In the genomic region with DNA sequence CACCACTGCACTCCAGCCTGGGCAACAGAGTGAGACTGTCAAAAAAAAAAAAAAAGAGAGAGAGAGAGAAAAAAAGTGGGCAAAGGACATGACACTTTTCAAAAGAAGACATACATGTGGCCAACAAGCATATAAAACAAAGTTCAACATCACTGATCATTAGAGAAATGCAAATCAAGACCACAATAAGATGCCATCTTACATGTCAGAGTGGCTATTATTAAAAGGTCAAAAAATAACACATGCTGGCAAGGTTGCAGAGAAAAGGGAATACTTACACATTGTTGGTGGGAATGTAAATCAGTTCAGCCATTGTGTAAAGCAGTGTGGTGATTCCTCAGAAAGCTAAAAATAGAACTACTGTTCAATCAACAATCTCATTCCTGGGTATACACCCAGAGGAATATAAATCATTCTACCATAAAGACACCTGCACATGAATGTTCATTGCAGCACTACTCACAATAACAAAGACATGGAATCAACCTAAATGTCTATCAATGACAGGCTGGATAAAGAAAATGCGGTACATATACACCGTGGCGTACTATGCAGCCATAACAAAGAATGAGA, we compare ENCODE assay signal across 32 cellular contexts.
"Had no signal": no experiment of that assay in that cellular context is flagged by ENCODE, and none has a peak within 500 bp of the region (broad histone marks: within the 10 kb centered on the region; RNA-seq: fewer than 3 reads in every experiment).

No MANE protein-coding gene starts in this region.

- H3K27me3 ChIP-seq: dorsolateral prefrontal cortex had no signal

- H3K4me3 ChIP-seq: coronary artery, dorsolateral prefrontal cortex, heart left ventricle had no signal

- H3K4me1 Mint-ChIP-seq: activated T-helper 17 cell treated with anti-CD3 and anti-CD28 coated beads, Interleukin-2, amount 50 U/mL, for 72 hours; endodermal cell had no signal

- DNase-seq: activated B cell treated with CpG ODN at 0.5 μM for 24 hours; activated CD4-positive, alpha-beta T cell treated with anti-CD3 and anti-CD28 coated beads for 48 hours; activated CD4-positive, alpha-beta T cell treated with anti-CD3 and anti-CD28 coated beads, Interleukin-2, amount 50 U/mL, for 1 hour; activated CD4-positive, alpha-beta T cell treated with anti-CD3 and anti-CD28 coated beads, Interleukin-2, amount 50 U/mL, for 48 hours; activated CD8-positive, alpha-beta T cell treated with anti-CD3 and anti-CD28 coated beads for 36 hours; activated effector memory CD4-positive, alpha-beta T cell treated with Interleukin-2 at 50 U/mL for 16 hours; activated gamma-delta T cell treated with Interleukin-2 at 50 U/mL for 16 hours; activated naive CD4-positive, alpha-beta T cell treated with anti-CD3 and anti-CD28 coated beads, Interleukin-2, amount 50 U/mL, for 16 hours; activated naive CD4-positive, alpha-beta T cell treated with Interleukin-2 at 50 U/mL for 16 hours; activated T-cell treated with anti-CD3 and anti-CD28 coated beads, Interleukin-2, amount 50 U/mL, for 4 hours; amniotic stem cell; anterior cingulate cortex; brain microvascular endothelial cell; dorsolateral prefrontal cortex; effector memory CD4-positive, alpha-beta T cell; endodermal cell; foreskin fibroblast; heart left ventricle; T1000; WERI-Rb-1 had no signal

- H3K27me3 Mint-ChIP-seq: activated CD8-positive, alpha-beta T cell treated with anti-CD3 and anti-CD28 coated beads for 36 hours; activated naive CD8-positive, alpha-beta T cell; activated T-helper 17 cell treated with anti-CD3 and anti-CD28 coated beads, Interleukin-2, amount 50 U/mL, for 72 hours; dendritic cell treated with granulocyte-macrophage colony-stimulating factor and Interleukin-4, amounts not matched to agents 40 ng/mL and 50 ng/mL, for 4 days had no signal

- H3K27ac Mint-ChIP-seq: activated B cell treated with CpG ODN at 0.5 μM for 24 hours; activated CD8-positive, alpha-beta T cell treated with anti-CD3 and anti-CD28 coated beads for 36 hours; activated T-helper 17 cell treated with anti-CD3 and anti-CD28 coated beads, Interleukin-2, amount 50 U/mL, for 72 hours; dendritic cell treated with granulocyte-macrophage colony-stimulating factor and Interleukin-4, amounts not matched to agents 40 ng/mL and 50 ng/mL, for 4 days; endodermal cell; T-helper 1 cell treated with Interleukin-12 subunit alpha and Interleukin-12 subunit beta and Interleukin-4 antibody, amounts not matched to agents 30 μg/mL and 1 μg/mL, for 36 hours; T-helper 2 cell treated with Interferon-gamma antibody and Interleukin-4, amounts not matched to agents 5 μg/mL and 100 μg/mL, for 36 hours had no signal

- H3K36me3 ChIP-seq: brain microvascular endothelial cell, heart left ventricle, WERI-Rb-1 had no signal

- ATAC-seq: activated CD4-positive, CD25-positive, alpha-beta regulatory T cell treated with anti-CD3 and anti-CD28 coated beads, Interleukin-2, amount 50 U/mL, for 24 hours; activated CD8-positive, alpha-beta T cell treated with anti-CD3 and anti-CD28 coated beads for 36 hours; activated T-cell treated with anti-CD3 and anti-CD28 coated beads, Interleukin-2, amount 50 U/mL, for 4 hours; activated T-helper 17 cell treated with anti-CD3 and anti-CD28 coated beads, Interleukin-2, amount 50 U/mL, for 72 hours; esophagus mucosa; heart left ventricle had no signal

- H3K4me1 ChIP-seq: heart left ventricle had no signal

- H3K27ac ChIP-seq: brain microvascular endothelial cell, coronary artery, dorsolateral prefrontal cortex, heart left ventricle, WERI-Rb-1 had no signal

- H3K4me3 Mint-ChIP-seq: activated B cell treated with CpG ODN at 0.5 μM for 24 hours; activated CD8-positive, alpha-beta T cell treated with anti-CD3 and anti-CD28 coated beads for 36 hours; activated naive CD8-positive, alpha-beta T cell; activated T-cell treated with anti-CD3 and anti-CD28 coated beads, Interleukin-2, amount 50 U/mL, for 4 hours; activated T-helper 17 cell treated with anti-CD3 and anti-CD28 coated beads, Interleukin-2, amount 50 U/mL, for 72 hours; central memory CD8-positive, alpha-beta T cell; dendritic cell treated with granulocyte-macrophage colony-stimulating factor and Interleukin-4, amounts not matched to agents 40 ng/mL and 50 ng/mL, for 4 days; endodermal cell; T-helper 1 cell treated with Interleukin-12 subunit alpha and Interleukin-12 subunit beta and Interleukin-4 antibody, amounts not matched to agents 30 μg/mL and 1 μg/mL, for 36 hours; T-helper 2 cell treated with Interferon-gamma antibody and Interleukin-4, amounts not matched to agents 5 μg/mL and 100 μg/mL, for 36 hours had no signal

- FAIRE-seq: astrocyte, bronchial epithelial cell, frontal cortex had no signal

- H3K9me3 Mint-ChIP-seq: activated T-helper 17 cell treated with anti-CD3 and anti-CD28 coated beads, Interleukin-2, amount 50 U/mL, for 72 hours; central memory CD8-positive, alpha-beta T cell; dendritic cell treated with granulocyte-macrophage colony-stimulating factor and Interleukin-4, amounts not matched to agents 40 ng/mL and 50 ng/mL, for 4 days had no signal
